ENCODE assay signal across 8 cellular contexts in the genomic region with DNA sequence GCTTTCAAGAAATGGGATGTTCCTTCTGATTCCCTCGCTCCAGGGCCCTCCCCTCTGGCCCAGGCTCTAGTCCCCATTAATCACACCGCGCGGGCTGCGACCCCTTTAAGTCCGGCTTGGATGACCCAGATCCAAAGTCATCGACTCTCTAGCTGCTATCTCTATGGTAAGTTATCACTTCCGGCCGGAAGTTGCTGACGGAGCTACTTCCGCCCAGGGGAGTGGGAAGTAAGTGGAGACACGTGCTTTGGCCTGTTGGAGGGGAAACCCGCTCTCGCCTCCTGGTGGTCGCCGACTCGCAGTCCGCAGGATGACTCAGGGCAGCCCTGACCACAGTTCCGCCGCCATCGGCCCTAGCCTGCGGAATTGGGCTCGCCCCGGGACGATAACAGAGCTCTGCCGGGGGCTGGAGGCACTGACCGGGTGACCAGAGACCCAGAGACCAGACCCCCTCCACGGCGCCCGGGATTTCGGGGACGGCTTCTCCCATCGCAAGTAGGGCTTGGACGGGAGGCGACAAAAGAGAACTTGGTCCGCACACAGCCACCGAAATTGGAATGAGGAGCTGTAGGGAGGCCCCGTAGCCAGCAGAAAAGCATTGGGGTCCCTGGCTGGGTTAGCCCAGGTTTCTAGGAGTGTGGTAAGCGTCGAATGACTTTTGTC. TPM values are rescaled to one million over a fixed set of nuclear protein-coding genes. Genes with fewer than 3 reads are reported as not detected.
DNase-seq lines count a peak whose midpoint lies in the region; ATAC-seq and TF ChIP-seq lines count a peak whose summit lies in the region.

No MANE protein-coding gene starts in this region.

- H3K9ac ChIP-seq in mucosa of stomach (ENCODE audit: low read length), result peak overlapping the region; percentile 82

- peak; percentile 61 for ATAC-seq in GM21576 (IDR thresholded peaks at IDR 0.05; ENCODE audit: unreplicated experiment)

- DNase-seq in DMS53 treated with DMSO at 0.1 percent for 48 hours (lab: John Stamatoyannopoulos, UW; ENCODE audit: unreplicated experiment) (peak; percentile 70), OCI-M1 (lab: John Stamatoyannopoulos, UW) (peak; percentile 98)
- DNase-seq in activated T-cell treated with anti-CD3 and anti-CD28 coated beads, Interleukin-2, amount 50 U/mL, for 1 hour, result peak; percentile 80
- DNase-seq in stimulated activated CD8-positive, alpha-beta memory T cell treated with anti-CD3 and anti-CD28 coated beads, Interleukin-4, amount 100 ng/mL, for 48 hours, result peak; percentile 92

- H3K9me3 ChIP-seq in esophagus (ENCODE audit: control insufficient read depth in 2 of 2, insufficient read depth in 1 of 2, low read depth in 1 of 2, low read length in 1 of 2) (no peaks in the 10 kb centered on the region), mucosa of stomach (ENCODE audit: control insufficient read depth, low read length) (no peaks in the 10 kb centered on the region)

- peak overlapping the region; percentile 81 to 96 for H3K27ac ChIP-seq in esophagus (ENCODE audit: low read depth in 2 of 2, low read length in 1 of 2)

- TF ChIP-seq EP300 in Ishikawa (IDR thresholded peaks at IDR 0.05; ENCODE audit: borderline replicate concordance), result no peak

- peaks cover 10 to 15% of the 10 kb centered on the region in 2 donors for H3K36me3 ChIP-seq in esophagus (ENCODE audit: control insufficient read depth in 2 of 2, insufficient read depth in 2 of 2, low read length in 1 of 2)
- peaks cover 13% of the 10 kb centered on the region for H3K36me3 ChIP-seq in mucosa of stomach (ENCODE audit: control insufficient read depth, insufficient read depth, low read length)

- peaks cover 2 to 9% of the 10 kb centered on the region in 2 donors for H3K4me1 ChIP-seq in esophagus (ENCODE audit: control insufficient read depth in 2 of 2, insufficient read depth in 2 of 2, low read length in 1 of 2)
- H3K4me1 ChIP-seq in mucosa of stomach (ENCODE audit: control insufficient read depth, insufficient read depth, low read length), result peaks cover 21% of the 10 kb centered on the region

- TF ChIP-seq RAD21 in Ishikawa (IDR thresholded peaks at IDR 0.05; ENCODE audit: low read depth), result 0 out of 2 replicates have a peak, but pooled peaks have one; percentile 10

- H3K27me3 ChIP-seq in esophagus (ENCODE audit: control insufficient read depth in 1 of 2, insufficient read depth in 2 of 2, low read length in 2 of 2) (no peaks in the 10 kb centered on the region), mucosa of stomach (ENCODE audit: control insufficient read depth, insufficient read depth, low read length) (no peaks in the 10 kb centered on the region)

- H3K4me3 ChIP-seq in esophagus (ENCODE audit: low read depth in 1 of 2, low read length in 2 of 2), result peak overlapping the region; percentile 82 to 93
- H3K4me3 ChIP-seq in mucosa of stomach (ENCODE audit: low read length), result peak overlapping the region; percentile 39

- 0% methylated on average over 40 of the region's 40 CpGs for WGBS in esophagus, 2 donors

TF ChIP-seq in Ishikawa, 13 proteins besides CTCF, POLR2A, EP300 and RAD21:
- TF ChIP-seq, protein P1, sequence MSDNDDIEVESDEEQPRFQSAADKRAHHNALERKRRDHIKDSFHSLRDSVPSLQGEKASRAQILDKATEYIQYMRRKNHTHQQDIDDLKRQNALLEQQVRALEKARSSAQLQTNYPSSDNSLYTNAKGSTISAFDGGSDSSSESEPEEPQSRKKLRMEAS (IDR thresholded peaks at IDR 0.05), result peak; percentile 100
- TF ChIP-seq YY1 (IDR thresholded peaks at IDR 0.05; ENCODE audit: low read depth) (0 out of 2 replicates have a peak, but pooled peaks have one; percentile 43), TCF12 (IDR thresholded peaks at IDR 0.05; ENCODE audit: low read depth) (peak; percentile 55; the same call in 1 of the 2 replicates), EGR1 (IDR thresholded peaks at IDR 0.05) (0 out of 2 replicates have a peak, but pooled peaks have one; percentile 22), FOXM1 (IDR thresholded peaks at IDR 0.05; ENCODE audit: borderline replicate concordance, low read depth) (no peak), CEBPB (IDR thresholded peaks at IDR 0.05) (no peak; the same call in 1 of the 2 replicates), TAF1 (IDR thresholded peaks at IDR 0.05; ENCODE audit: low read depth) (peak; percentile 86), TEAD4 (IDR thresholded peaks at IDR 0.05) (peak; percentile 12), NFIC (IDR thresholded peaks at IDR 0.05) (0 out of 2 replicates have a peak, but pooled peaks have one; percentile 8), CREB1 (IDR thresholded peaks at IDR 0.05; ENCODE audit: low read depth) (peak; percentile 75), ZBTB7A (IDR thresholded peaks at IDR 0.05; ENCODE audit: low read depth) (peak; percentile 57; the same call in 1 of the 2 replicates)
- TF ChIP-seq, protein P2, sequence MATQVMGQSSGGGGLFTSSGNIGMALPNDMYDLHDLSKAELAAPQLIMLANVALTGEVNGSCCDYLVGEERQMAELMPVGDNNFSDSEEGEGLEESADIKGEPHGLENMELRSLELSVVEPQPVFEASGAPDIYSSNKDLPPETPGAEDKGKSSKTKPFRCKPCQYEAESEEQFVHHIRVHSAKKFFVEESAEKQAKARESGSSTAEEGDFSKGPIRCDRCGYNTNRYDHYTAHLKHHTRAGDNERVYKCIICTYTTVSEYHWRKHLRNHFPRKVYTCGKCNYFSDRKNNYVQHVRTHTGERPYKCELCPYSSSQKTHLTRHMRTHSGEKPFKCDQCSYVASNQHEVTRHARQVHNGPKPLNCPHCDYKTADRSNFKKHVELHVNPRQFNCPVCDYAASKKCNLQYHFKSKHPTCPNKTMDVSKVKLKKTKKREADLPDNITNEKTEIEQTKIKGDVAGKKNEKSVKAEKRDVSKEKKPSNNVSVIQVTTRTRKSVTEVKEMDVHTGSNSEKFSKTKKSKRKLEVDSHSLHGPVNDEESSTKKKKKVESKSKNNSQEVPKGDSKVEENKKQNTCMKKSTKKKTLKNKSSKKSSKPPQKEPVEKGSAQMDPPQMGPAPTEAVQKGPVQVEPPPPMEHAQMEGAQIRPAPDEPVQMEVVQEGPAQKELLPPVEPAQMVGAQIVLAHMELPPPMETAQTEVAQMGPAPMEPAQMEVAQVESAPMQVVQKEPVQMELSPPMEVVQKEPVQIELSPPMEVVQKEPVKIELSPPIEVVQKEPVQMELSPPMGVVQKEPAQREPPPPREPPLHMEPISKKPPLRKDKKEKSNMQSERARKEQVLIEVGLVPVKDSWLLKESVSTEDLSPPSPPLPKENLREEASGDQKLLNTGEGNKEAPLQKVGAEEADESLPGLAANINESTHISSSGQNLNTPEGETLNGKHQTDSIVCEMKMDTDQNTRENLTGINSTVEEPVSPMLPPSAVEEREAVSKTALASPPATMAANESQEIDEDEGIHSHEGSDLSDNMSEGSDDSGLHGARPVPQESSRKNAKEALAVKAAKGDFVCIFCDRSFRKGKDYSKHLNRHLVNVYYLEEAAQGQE (IDR thresholded peaks at IDR 0.05; ENCODE audit: low read depth), result no peak
- TF ChIP-seq, protein P3, sequence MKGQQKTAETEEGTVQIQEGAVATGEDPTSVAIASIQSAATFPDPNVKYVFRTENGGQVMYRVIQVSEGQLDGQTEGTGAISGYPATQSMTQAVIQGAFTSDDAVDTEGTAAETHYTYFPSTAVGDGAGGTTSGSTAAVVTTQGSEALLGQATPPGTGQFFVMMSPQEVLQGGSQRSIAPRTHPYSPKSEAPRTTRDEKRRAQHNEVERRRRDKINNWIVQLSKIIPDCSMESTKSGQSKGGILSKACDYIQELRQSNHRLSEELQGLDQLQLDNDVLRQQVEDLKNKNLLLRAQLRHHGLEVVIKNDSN (IDR thresholded peaks at IDR 0.05), result peak; percentile 66; the same call in 1 of the 2 replicates

RNA-seq across cellular contexts. Expression of gene SEC14L1, which starts 52.2 kb away (rescaled TPM):
- 10 to 100 TPM; 15.5 to 49.5 TPM for polyA plus RNA-seq in esophagus

Comparison
In these comparisons a context has a peak if more than half of its experiments do, and no peak if none do; other contexts are left out.
1. Peak in every context shown above with its lines: DNase-seq, ATAC-seq, H3K4me3 ChIP-seq and H3K27ac ChIP-seq.